Comparison of ENCODE assay signal across 7 cellular contexts in the genomic region with DNA sequence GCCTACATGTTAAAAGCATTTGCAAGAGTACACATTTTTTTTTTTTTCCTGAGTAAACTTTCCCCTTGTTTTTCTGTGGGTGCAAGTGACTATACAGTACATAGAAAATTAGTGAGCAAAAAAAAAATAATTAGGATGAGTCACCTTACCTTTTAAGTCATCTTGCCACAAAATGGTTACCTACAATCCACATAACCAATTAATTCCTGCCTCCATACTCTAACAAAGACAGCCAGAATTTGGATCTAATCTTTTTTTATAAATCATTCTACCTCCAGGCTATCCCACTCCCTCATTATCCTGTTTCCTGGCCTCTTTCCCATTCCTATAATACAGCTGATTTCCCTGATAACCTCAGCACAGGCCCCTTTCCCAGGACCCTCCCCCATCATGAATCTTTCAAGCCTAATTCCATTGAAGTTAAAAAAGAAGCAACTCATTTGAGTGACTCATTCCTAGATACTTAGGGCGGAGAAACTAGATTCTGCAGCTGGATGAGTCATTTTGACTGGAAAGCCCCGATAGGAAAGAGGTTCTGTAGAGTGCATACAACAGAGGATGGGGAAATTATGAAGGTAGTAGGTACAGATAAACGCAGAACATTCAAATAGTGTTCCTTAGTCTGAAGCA.
DNase-seq lines count a peak whose midpoint lies in the region; ATAC-seq, FAIRE-seq and TF ChIP-seq lines count a peak whose summit lies in the region.

No MANE protein-coding gene starts in this region.

- H3K4me3 ChIP-seq in effector memory CD4-positive, alpha-beta T cell (ENCODE audit: insufficient read depth, low read depth, low read length, poor library complexity, severe bottlenecking): no peak overlapping the region

- peak; percentile 66 for FAIRE-seq in GM12891 (lab: Jason Lieb, UNC)

- H3K4me3 Mint-ChIP-seq in activated T-helper 1 cell treated with anti-CD3 and anti-CD28 coated beads, Interleukin-12 subunit alpha, Interleukin-12 subunit beta, Interleukin-2, Interleukin-4 antibody, amounts not matched to agents 30 ng/mL and 10 ng/mL and 1 ng/mL, durations not matched to agents 14 hours and 24 hours and 36 hours: peak overlapping the region; percentile 49

- peaks cover 38% of the 10 kb centered on the region for H3K36me3 Mint-ChIP-seq in activated T-helper 1 cell treated with anti-CD3 and anti-CD28 coated beads, Interleukin-12 subunit alpha, Interleukin-12 subunit beta, Interleukin-2, Interleukin-4 antibody, amounts not matched to agents 30 ng/mL and 10 ng/mL and 1 ng/mL, durations not matched to agents 14 hours and 24 hours and 36 hours (ENCODE audit: low read depth)

- H3K4me1 ChIP-seq in effector memory CD4-positive, alpha-beta T cell (ENCODE audit: control insufficient read depth, insufficient read depth, low read length, poor library complexity, severe bottlenecking): no peaks in the 10 kb centered on the region

- no peaks in the 10 kb centered on the region for H3K27me3 ChIP-seq in effector memory CD4-positive, alpha-beta T cell (replicated peaks; ENCODE audit: control insufficient read depth, insufficient read depth, low read length, poor library complexity, severe bottlenecking)

- ATAC-seq in GM21526 (IDR thresholded peaks at IDR 0.05; ENCODE audit: low FRiP score, unreplicated experiment): peak; percentile 62
- ATAC-seq in HG03575 (IDR thresholded peaks at IDR 0.05; ENCODE audit: extremely low read depth, insufficient number of reproducible peaks, low FRiP score, unreplicated experiment): peak; percentile 43

- H3K27ac Mint-ChIP-seq in activated T-helper 1 cell treated with anti-CD3 and anti-CD28 coated beads, Interleukin-12 subunit alpha, Interleukin-12 subunit beta, Interleukin-2, Interleukin-4 antibody, amounts not matched to agents 30 ng/mL and 10 ng/mL and 1 ng/mL, durations not matched to agents 14 hours and 24 hours and 36 hours: peak overlapping the region; percentile 96

- no peaks in the 10 kb centered on the region for H3K27me3 Mint-ChIP-seq in activated T-helper 1 cell treated with anti-CD3 and anti-CD28 coated beads, Interleukin-12 subunit alpha, Interleukin-12 subunit beta, Interleukin-2, Interleukin-4 antibody, amounts not matched to agents 30 ng/mL and 10 ng/mL and 1 ng/mL, durations not matched to agents 14 hours and 24 hours and 36 hours (ENCODE audit: insufficient read depth)

- H3K4me1 Mint-ChIP-seq in activated T-helper 1 cell treated with anti-CD3 and anti-CD28 coated beads, Interleukin-12 subunit alpha, Interleukin-12 subunit beta, Interleukin-2, Interleukin-4 antibody, amounts not matched to agents 30 ng/mL and 10 ng/mL and 1 ng/mL, durations not matched to agents 14 hours and 24 hours and 36 hours (ENCODE audit: low read depth): peaks cover 47% of the 10 kb centered on the region

- no peaks in the 10 kb centered on the region for H3K9me3 ChIP-seq in effector memory CD4-positive, alpha-beta T cell (ENCODE audit: control insufficient read depth, low read length)

- no peak for TF ChIP-seq POLR2A in GM12891 (IDR thresholded peaks at IDR 0.05; ENCODE audit: low read depth, low read length)

- intact Hi-C loops in activated T-helper 1 cell treated with anti-CD3 and anti-CD28 coated beads, Interleukin-12 subunit alpha, Interleukin-12 subunit beta, Interleukin-2, Interleukin-4 antibody, amounts not matched to agents 30 ng/mL and 10 ng/mL and 1 ng/mL, durations not matched to agents 14 hours and 24 hours and 36 hours (cut with micrococcal nuclease): loop anchor here (1.0 to 2.0 kb wide), 14 partner anchors 21 to 710 kb away; a partner anchor contains a TSS

- peaks cover 25% of the 10 kb centered on the region for H3K9me3 Mint-ChIP-seq in activated T-helper 1 cell treated with anti-CD3 and anti-CD28 coated beads, Interleukin-12 subunit alpha, Interleukin-12 subunit beta, Interleukin-2, Interleukin-4 antibody, amounts not matched to agents 30 ng/mL and 10 ng/mL and 1 ng/mL, durations not matched to agents 14 hours and 24 hours and 36 hours

- DNase-seq in GM12891 (ENCODE audit: insufficient read length, low spot score) (peak; percentile 11), iPS DF 4.7 (ENCODE audit: extremely low read depth, low spot score) (peak; percentile 44), stromal cell of bone marrow (ENCODE audit: low read depth) (peak; percentile 83)
- DNase-seq in activated T-helper 1 cell treated with anti-CD3 and anti-CD28 coated beads, Interleukin-12 subunit alpha, Interleukin-12 subunit beta, Interleukin-2, Interleukin-4 antibody, amounts not matched to agents 30 ng/mL and 10 ng/mL and 1 ng/mL, durations not matched to agents 14 hours and 24 hours and 36 hours (ENCODE audit: low spot score): peak; percentile 56
- no peak for DNase-seq in effector memory CD4-positive, alpha-beta T cell

- no peak overlapping the region for H3K27ac ChIP-seq in effector memory CD4-positive, alpha-beta T cell (ENCODE audit: insufficient read depth, low read length, poor library complexity, severe bottlenecking)

- no peaks in the 10 kb centered on the region for H3K36me3 ChIP-seq in effector memory CD4-positive, alpha-beta T cell (ENCODE audit: control insufficient read depth, insufficient read depth, low read length)

TF ChIP-seq in GM12891, 5 proteins besides CTCF, POLR2A, EP300 and RAD21:
- no peak for TF ChIP-seq POLR2AphosphoS5 (IDR thresholded peaks at IDR 0.05; ENCODE audit: low read depth, low read length)
- 0 out of 2 replicates have a peak, but pooled peaks have one; percentile 34 for TF ChIP-seq POU2F2 (IDR thresholded peaks at IDR 0.05; ENCODE audit: low read depth, low read length)

Comparison
In these comparisons a context has a peak if more than half of its experiments do, and no peak if none do; other contexts are left out.
1. DNase-seq: peak in GM12891 (single experiment), activated T-helper 1 cell treated with anti-CD3 and anti-CD28 coated beads, Interleukin-12 subunit alpha, Interleukin-12 subunit beta, Interleukin-2, Interleukin-4 antibody, amounts not matched to agents 30 ng/mL and 10 ng/mL and 1 ng/mL, durations not matched to agents 14 hours and 24 hours and 36 hours (single experiment), iPS DF 4.7 (single experiment) and stromal cell of bone marrow (single experiment); none in effector memory CD4-positive, alpha-beta T cell (0 of 3).